Comparison of ENCODE assay signal across 9 cellular contexts in the genomic region with DNA sequence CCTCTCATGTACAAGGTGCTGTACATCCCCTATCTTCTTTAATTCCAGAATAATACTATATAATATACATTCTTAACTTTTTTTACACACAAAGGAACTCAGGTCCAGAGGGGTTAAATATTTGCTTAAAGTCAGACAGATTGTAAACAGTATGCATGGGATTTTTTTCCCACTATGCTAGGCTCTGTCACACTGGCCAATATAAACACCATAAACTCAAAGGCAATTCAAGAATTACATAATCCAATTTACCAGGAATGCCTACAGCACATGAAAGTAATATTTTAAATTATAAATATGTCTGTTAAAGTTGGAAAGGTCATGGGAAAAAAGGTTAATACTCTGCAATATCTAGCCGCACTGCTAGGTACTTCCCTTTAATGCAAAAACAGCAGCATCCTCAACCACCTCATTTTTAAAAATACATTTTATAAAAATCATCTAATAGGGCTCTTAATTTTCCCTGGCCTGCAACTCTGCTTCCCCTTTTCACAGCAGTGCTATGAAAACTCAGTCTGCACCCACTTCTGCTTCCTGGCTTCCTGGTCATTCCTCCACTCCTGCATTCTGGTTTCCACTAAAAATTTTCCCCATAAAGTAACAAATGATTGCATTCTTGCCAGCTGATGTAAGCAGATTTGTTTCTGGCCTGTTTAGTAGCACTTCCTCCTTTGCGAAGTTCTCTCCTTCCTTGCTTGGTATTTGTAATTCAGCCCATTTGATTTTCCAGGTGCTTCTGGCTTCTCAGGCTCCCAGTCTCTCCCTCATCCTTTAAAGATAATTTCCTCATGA.
DNase-seq lines count a peak whose midpoint lies in the region; ATAC-seq lines count a peak whose summit lies in the region.
"Had no signal": no experiment of that assay in that cellular context is flagged by ENCODE, and none has a peak within 500 bp of the region (broad histone marks: within the 10 kb centered on the region; RNA-seq: fewer than 3 reads in every experiment).

No MANE protein-coding gene starts in this region.

- H3K4me1 ChIP-seq in adipocyte (ENCODE audit: control insufficient read depth, insufficient read depth, low read length) (peaks cover 8% of the 10 kb centered on the region), aorta (ENCODE audit: control insufficient read depth in 1 of 2, insufficient read depth in 2 of 2, low read length in 2 of 2) (peaks cover 0 to 4% of the 10 kb centered on the region in 2 donors)

- H3K27me3 ChIP-seq in adipocyte (replicated peaks; ENCODE audit: control insufficient read depth, insufficient read depth, low read length) (no peaks in the 10 kb centered on the region), aorta (ENCODE audit: control insufficient read depth in 1 of 2, insufficient read depth in 2 of 2, low read length in 1 of 2) (no peaks in the 10 kb centered on the region)

- intact Hi-C loops in aorta (cut with DNase I) = loop anchor here in 1 of 2 donors (5.0 kb wide), 1 partner anchor 73 kb away; no protein-coding TSS in a partner anchor

- peaks cover 6% of the 10 kb centered on the region for H3K36me3 ChIP-seq in adipocyte (ENCODE audit: control insufficient read depth, insufficient read depth, low read length, severe bottlenecking)
- no peaks in the 10 kb centered on the region for H3K36me3 ChIP-seq in aorta (ENCODE audit: control insufficient read depth in 1 of 2, insufficient read depth in 2 of 2, low read length in 1 of 2)

- H3K9ac ChIP-seq in adipocyte (ENCODE audit: low read length) = peak overlapping the region; percentile 5

- H3K9me3 ChIP-seq in adipocyte (ENCODE audit: control insufficient read depth, low read length) (no peaks in the 10 kb centered on the region), aorta (ENCODE audit: control insufficient read depth, low read length) (no peaks in the 10 kb centered on the region)

- H3K4me3 ChIP-seq in adipocyte (ENCODE audit: low read length) = no peak overlapping the region
- H3K4me3 ChIP-seq in aorta (ENCODE audit: low read length in 2 of 2) = no peak overlapping the region

- peak overlapping the region; percentile 19 to 28 for H3K27ac ChIP-seq in aorta (ENCODE audit: low read depth in 1 of 2, low read length in 2 of 2)

- DNase-seq in SIG-M5 treated with dmso at 0.1 percent for 504 hours (lab: John Stamatoyannopoulos, UW; ENCODE audit: unreplicated experiment) = peak; percentile 52
- DNase-seq in SIG-M5 (lab: John Stamatoyannopoulos, UW) = no peak
- peak; percentile 40 for DNase-seq in adipocyte (ENCODE audit: low read depth)
- peak; percentile 36 for DNase-seq in left kidney (ENCODE audit: low read depth, low spot score)
- peak in 1 of 2 donors; percentile 54 for DNase-seq in aorta
- DNase-seq in stimulated activated CD4-positive, alpha-beta T cell treated with anti-CD3 and anti-CD28 coated beads, Interleukin-12 subunit alpha, Interleukin-12 subunit beta, amount 100 ng/mL, for 4 hours = no peak
- DNase-seq in activated CD4-positive, CD25-positive, alpha-beta regulatory T cell treated with anti-CD3 and anti-CD28 coated beads, Interleukin-2, amount 50 U/mL, for 72 hours = no peak
- no peak for DNase-seq in effector CD4-positive, alpha-beta T cell
- DNase-seq: T1000 had no signal

- ATAC-seq in aorta (ENCODE audit: low FRiP score) = peak; percentile 48

- 0 to 7% methylated on average over 2 of the region's 2 CpGs for WGBS in aorta, 2 donors

Comparison
In these comparisons a context has a peak if more than half of its experiments do, and no peak if none do; other contexts are left out.
1. DNase-seq: peak in SIG-M5 treated with dmso at 0.1 percent for 504 hours (single experiment), adipocyte (single experiment) and left kidney (single experiment); none in SIG-M5 (single experiment), stimulated activated CD4-positive, alpha-beta T cell treated with anti-CD3 and anti-CD28 coated beads, Interleukin-12 subunit alpha, Interleukin-12 subunit beta, amount 100 ng/mL, for 4 hours (single experiment), activated CD4-positive, CD25-positive, alpha-beta regulatory T cell treated with anti-CD3 and anti-CD28 coated beads, Interleukin-2, amount 50 U/mL, for 72 hours (single experiment) and effector CD4-positive, alpha-beta T cell (single experiment).